In genomic region chr19:55657004-55657747, GRCh38 we compare ENCODE assay signal across 8 cellular contexts. TPM values are rescaled to one million over a fixed set of nuclear protein-coding genes. Genes with fewer than 3 reads are reported as not detected.
DNase-seq lines count a peak whose midpoint lies in the region; TF ChIP-seq lines count a peak whose summit lies in the region.

No MANE protein-coding gene starts in this region.

- DNase-seq in Karpas-422 = no peak
- no peak for DNase-seq in brain microvascular endothelial cell
- DNase-seq in DMS53 treated with DMSO at 0.1 percent for 48 hours (lab: John Stamatoyannopoulos, UW; ENCODE audit: unreplicated experiment) = no peak
- DNase-seq in central memory CD4-positive, alpha-beta T cell = no peak
- DNase-seq in midbrain (lab: John Stamatoyannopoulos, UW) = no peak
- no peak for DNase-seq in NCI-H187 (lab: John Stamatoyannopoulos, UW)

- no peak overlapping the region for H2AFZ ChIP-seq in Karpas-422 (ENCODE audit: low read length)

- in situ Hi-C loops in brain microvascular endothelial cell (cut with HindIII; ENCODE audit: low pct_ligation_motif_present, low sequenced_read_pairs) = no loop called here

- peaks cover 73% of the 10 kb centered on the region for H3K79me2 ChIP-seq in Karpas-422 (ENCODE audit: low read length)

- H3K27me3 ChIP-seq in Karpas-422 (ENCODE audit: low read length) (no peaks in the 10 kb centered on the region), brain microvascular endothelial cell (replicated peaks) (no peaks in the 10 kb centered on the region), muscle layer of duodenum (ENCODE audit: low read depth, low read length) (no peaks in the 10 kb centered on the region)

- H3K4me1 ChIP-seq in Karpas-422 (ENCODE audit: low read length) = peaks cover 27% of the 10 kb centered on the region
- H3K4me1 ChIP-seq in muscle layer of duodenum (ENCODE audit: control insufficient read depth in 1 of 2, insufficient read depth in 2 of 2, low read length in 2 of 2) = peaks cover 24 to 48% of the 10 kb centered on the region in 2 donors

- H3K4me3 ChIP-seq in Karpas-422 (ENCODE audit: low read length) (peak overlapping the region; percentile 78), brain microvascular endothelial cell (ENCODE audit: low read depth, low read length) (peak overlapping the region; percentile 90), muscle layer of duodenum (ENCODE audit: low read depth in 1 of 2, low read length in 2 of 2) (peak overlapping the region; percentile 94 to 95)

- H3K36me3 ChIP-seq in Karpas-422 (ENCODE audit: insufficient read depth, low read length) = peaks cover 49% of the 10 kb centered on the region
- H3K36me3 ChIP-seq in brain microvascular endothelial cell (replicated peaks) = peaks cover 26% of the 10 kb centered on the region
- peaks cover 17 to 48% of the 10 kb centered on the region in 2 donors for H3K36me3 ChIP-seq in muscle layer of duodenum (ENCODE audit: control insufficient read depth in 1 of 2, insufficient read depth in 2 of 2, low read length in 2 of 2)

- H3K4me2 ChIP-seq in Karpas-422 (ENCODE audit: low read depth, low read length, poor library complexity, severe bottlenecking) = peak overlapping the region; percentile 95

- no peaks in the 10 kb centered on the region for H3K9me2 ChIP-seq in Karpas-422 (replicated peaks; ENCODE audit: insufficient read depth, low read length)

- peak overlapping the region; percentile 86 for H3K9ac ChIP-seq in Karpas-422 (ENCODE audit: low read length)

- H3K9me3 ChIP-seq in Karpas-422 (ENCODE audit: low read length) (no peaks in the 10 kb centered on the region), muscle layer of duodenum (ENCODE audit: control insufficient read depth in 1 of 2, low read length in 2 of 2) (no peaks in the 10 kb centered on the region)

- peaks cover 64% of the 10 kb centered on the region for H4K20me1 ChIP-seq in Karpas-422 (ENCODE audit: insufficient read depth, low read depth, low read length)

- TF ChIP-seq CTCF in C4-2B (conservative IDR thresholded peaks at IDR 0.05) = no peak
- TF ChIP-seq CTCF in brain microvascular endothelial cell (IDR thresholded peaks at IDR 0.05; ENCODE audit: low read depth, low read length, missing control alignments) = no peak

- H3K27ac ChIP-seq in C4-2B (peak overlapping the region; percentile 100), Karpas-422 (ENCODE audit: low read length) (peak overlapping the region; percentile 95), brain microvascular endothelial cell (no peak overlapping the region), muscle layer of duodenum (ENCODE audit: low read length) (peak overlapping the region; percentile 88)

RNA-seq across cellular contexts. Expression of gene U2AF2, which starts 2.3 kb away (rescaled TPM):
- 107 and 272 TPM in 2 replicates for total RNA-seq in Karpas-422 (2014; rRNA removed; shearing (Covaris generic); ENCODE audit: low replicate concordance)

RNA-seq across cellular contexts. Expression of gene CCDC106, which starts 9.2 kb away (rescaled TPM):
- 26.2 and 54.8 TPM in 2 replicates for total RNA-seq in Karpas-422 (2014; rRNA removed; shearing (Covaris generic); ENCODE audit: low replicate concordance)

RNA-seq across cellular contexts. Expression of gene ZNF581, which starts 13.7 kb away (rescaled TPM):
- 119 and 128 TPM in 2 replicates for total RNA-seq in Karpas-422 (2014; rRNA removed; shearing (Covaris generic); ENCODE audit: low replicate concordance)

RNA-seq across cellular contexts. Expression of gene ZNF580, which starts 16.4 kb away (rescaled TPM):
- total RNA-seq in Karpas-422 (2014; rRNA removed; shearing (Covaris generic); ENCODE audit: low replicate concordance) = 44.3 and 47.5 TPM in 2 replicates

RNA-seq across cellular contexts. Expression of gene EPN1, which starts 17.9 kb away (rescaled TPM):
- total RNA-seq in Karpas-422 (2014; rRNA removed; shearing (Covaris generic); ENCODE audit: low replicate concordance) = 21.2 and 52.5 TPM in 2 replicates
